12 cellular contexts compared by ENCODE assay signal in the genomic region with DNA sequence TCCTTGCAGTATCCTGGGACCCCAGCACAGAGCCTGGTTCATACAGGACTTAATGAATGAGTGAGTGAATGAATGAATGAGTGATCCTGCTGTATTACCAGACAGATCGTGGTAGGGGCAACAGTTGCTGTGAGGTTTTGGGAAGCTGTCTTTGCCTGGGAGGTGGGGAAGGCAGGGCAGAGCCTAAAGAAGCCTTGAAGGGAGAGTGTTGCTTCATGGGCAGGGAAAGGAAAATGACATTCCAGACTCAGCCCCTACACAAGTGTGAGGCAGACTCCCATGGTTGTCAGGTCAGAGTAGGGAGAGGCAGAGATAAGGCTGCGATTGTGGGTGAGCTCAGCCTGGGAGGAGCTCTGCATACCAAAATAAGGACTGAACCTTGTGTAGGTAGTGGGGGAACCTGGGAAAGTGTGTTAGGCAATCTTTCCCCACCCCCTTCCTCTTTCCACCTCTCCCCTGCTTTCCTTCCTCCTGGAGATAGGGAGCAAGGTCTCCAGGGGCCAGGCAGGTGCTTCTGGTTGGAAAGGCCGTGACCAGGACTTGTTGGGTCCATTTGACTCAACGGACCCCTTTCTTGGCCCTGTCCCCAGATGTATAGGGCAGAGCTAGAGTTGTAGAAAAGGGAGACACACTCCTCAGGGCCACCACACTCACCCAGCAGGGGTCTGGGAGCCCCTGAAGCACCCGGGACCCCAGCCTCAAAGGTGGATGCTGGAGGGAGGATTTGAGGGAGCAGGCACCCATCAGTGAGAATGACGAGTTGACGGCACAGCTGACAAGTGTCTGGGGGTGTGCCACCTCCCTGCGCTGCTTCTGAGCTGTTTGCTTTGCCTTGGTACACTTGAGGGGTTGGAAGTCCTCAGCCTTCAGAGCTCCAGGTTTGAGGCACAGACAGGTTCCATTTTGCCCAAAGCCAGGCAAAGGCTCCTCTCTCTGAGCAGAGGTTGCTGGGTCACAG. TPM values are rescaled to one million over a fixed set of nuclear protein-coding genes. Genes with fewer than 3 reads are reported as not detected.
A peak's percentile ranks its signal among the peaks of the same experiment; 100 is the strongest.
DNase-seq lines count a peak whose midpoint lies in the region; ATAC-seq and TF ChIP-seq lines count a peak whose summit lies in the region.
"Had no signal": no experiment of that assay in that cellular context is flagged by ENCODE, and none has a peak within 500 bp of the region (broad histone marks: within the 10 kb centered on the region; RNA-seq: fewer than 3 reads in every experiment).

No MANE protein-coding gene starts in this region.

- BruUV-seq in Calu3 (replicated peaks; lab: Mats Ljungman, UMichigan) = no TSS peak

- H3K36me3 ChIP-seq in RWPE2 (ENCODE audit: low read depth) = no peaks in the 10 kb centered on the region
- H3K36me3 ChIP-seq in neutrophil = no peaks in the 10 kb centered on the region
- H3K36me3 ChIP-seq in esophagus muscularis mucosa = no peaks in the 10 kb centered on the region
- H3K36me3 ChIP-seq: MG63 had no signal

- CTCF ChIA-PET in Calu3 (lab: Charles Lee) = interaction anchor here (1.1 to 3.6 kb wide), 10 partner anchors 9 to 65 kb away, joined by 3 to 20 read pairs (median 4); a partner anchor contains a TSS
- CTCF ChIA-PET in activated CD4-positive, alpha-beta T cell treated with anti-CD3 and anti-CD28 coated beads for 36 hours (lab: Charles Lee) = interaction anchor here (0.5 to 1.8 kb wide), 7 partner anchors 18 to 588 kb away, joined by 3 to 6 read pairs (median 4); no protein-coding TSS in a partner anchor

- TF ChIP-seq EP300 in esophagus muscularis mucosa (IDR thresholded peaks at IDR 0.05) = no peak

- TF ChIP-seq POLR2A in esophagus muscularis mucosa (IDR thresholded peaks at IDR 0.05; ENCODE audit: low read depth) = no peak

- POLR2A ChIA-PET in activated CD4-positive, alpha-beta T cell treated with anti-CD3 and anti-CD28 coated beads for 36 hours (lab: Charles Lee) = no interaction called here

- H3K27ac Mint-ChIP-seq in Calu3 (ENCODE audit: unreplicated experiment) = peak overlapping the region; percentile 59
- no peak overlapping the region for H3K27ac Mint-ChIP-seq in activated CD4-positive, alpha-beta T cell treated with anti-CD3 and anti-CD28 coated beads for 36 hours

- H3K9me3 ChIP-seq in RWPE2 (ENCODE audit: severe bottlenecking) (peaks cover 3% of the 10 kb centered on the region), neutrophil (no peaks in the 10 kb centered on the region), esophagus muscularis mucosa (peaks cover 0 to 4% (median 0%) of the 10 kb centered on the region in 4 donors)

- H3K4me3 ChIP-seq in RWPE2 (ENCODE audit: severe bottlenecking) (no peak overlapping the region), neutrophil (ENCODE audit: low read depth in 1 of 2, low read length in 1 of 2) (peak overlapping the region in 1 of 2 experiments; percentile 40), esophagus muscularis mucosa (no peak overlapping the region)
- H3K4me3 ChIP-seq: MG63 had no signal

- H3K36me3 Mint-ChIP-seq in Calu3 (ENCODE audit: insufficient read depth, unreplicated experiment) = peaks cover 13% of the 10 kb centered on the region
- H3K36me3 Mint-ChIP-seq in activated CD4-positive, alpha-beta T cell treated with anti-CD3 and anti-CD28 coated beads for 36 hours (ENCODE audit: low read depth) = no peaks in the 10 kb centered on the region
- H3K36me3 Mint-ChIP-seq: activated naive CD4-positive, alpha-beta T cell treated with anti-CD3 and anti-CD28 coated beads, Interleukin-2, amount 10 ng/mL, durations not matched to agents 7 days and 5 days had no signal

- H3K4me1 Mint-ChIP-seq in Calu3 (ENCODE audit: low read depth, unreplicated experiment) = peaks cover 50% of the 10 kb centered on the region
- H3K4me1 Mint-ChIP-seq in activated CD4-positive, alpha-beta T cell treated with anti-CD3 and anti-CD28 coated beads for 36 hours = peaks cover 34% of the 10 kb centered on the region

- no peaks in the 10 kb centered on the region for H3K9me3 Mint-ChIP-seq in Calu3 (ENCODE audit: low read depth, unreplicated experiment)
- H3K9me3 Mint-ChIP-seq in activated CD4-positive, alpha-beta T cell treated with anti-CD3 and anti-CD28 coated beads for 36 hours (ENCODE audit: low read depth) = no peaks in the 10 kb centered on the region

- TF ChIP-seq CTCF in Calu3 (IDR thresholded peaks at IDR 0.05; ENCODE audit: unreplicated experiment) (no peak), RWPE2 (IDR thresholded peaks at IDR 0.05; ENCODE audit: poor library complexity, severe bottlenecking) (no peak), neutrophil (IDR thresholded peaks at IDR 0.05) (no peak), esophagus muscularis mucosa (IDR thresholded peaks at IDR 0.05) (no peak)

- no peaks in the 10 kb centered on the region for H3K27me3 ChIP-seq in RWPE2 (ENCODE audit: insufficient read depth, poor library complexity, severe bottlenecking)
- H3K27me3 ChIP-seq in neutrophil = no peaks in the 10 kb centered on the region
- no peaks in the 10 kb centered on the region for H3K27me3 ChIP-seq in esophagus muscularis mucosa
- H3K27me3 ChIP-seq: MG63 had no signal

- WGBS in esophagus muscularis mucosa = 81% methylated on average over 7 of the region's 8 CpGs

- H3K27me3 Mint-ChIP-seq in Calu3 (ENCODE audit: unreplicated experiment) = no peaks in the 10 kb centered on the region
- no peaks in the 10 kb centered on the region for H3K27me3 Mint-ChIP-seq in activated CD4-positive, alpha-beta T cell treated with anti-CD3 and anti-CD28 coated beads for 36 hours

- intact Hi-C loops in Calu3 (cut with micrococcal nuclease; ENCODE audit: unreplicated experiment) (no loop called here), left cardiac atrium (cut with DNase I) (no loop called here), esophagus muscularis mucosa (cut with DNase I) (no loop called here)
- intact Hi-C loops in activated CD4-positive, alpha-beta T cell treated with anti-CD3 and anti-CD28 coated beads for 36 hours (cut with DNase I, micrococcal nuclease) = no loop called here

- ATAC-seq in RWPE2 (ENCODE audit: low read depth) (peak; percentile 61), left cardiac atrium (peak; percentile 53 to 97)
- ATAC-seq in activated CD4-positive, alpha-beta T cell treated with anti-CD3 and anti-CD28 coated beads for 36 hours = no peak

- DNase-seq in Calu3 (peak; percentile 59), RWPE2 (ENCODE audit: low spot score) (no peak), left cardiac atrium (no peak), esophagus muscularis mucosa (ENCODE audit: extremely low spot score) (no peak), NCI-H774 (lab: John Stamatoyannopoulos, UW) (no peak)
- no peak for DNase-seq in activated CD4-positive, alpha-beta T cell treated with anti-CD3 and anti-CD28 coated beads for 36 hours
- DNase-seq in stimulated activated CD4-positive, alpha-beta T cell treated with anti-CD3 and anti-CD28 coated beads, Interleukin-12 subunit alpha, Interleukin-12 subunit beta, amount 100 ng/mL, for 4 hours = no peak
- DNase-seq: activated naive CD4-positive, alpha-beta T cell treated with anti-CD3 and anti-CD28 coated beads, Interleukin-2, amount 10 ng/mL, durations not matched to agents 7 days and 5 days; COR-L47; MG63 had no signal

- H3K4me3 Mint-ChIP-seq in Calu3 (ENCODE audit: low read depth, unreplicated experiment) = no peak overlapping the region
- H3K4me3 Mint-ChIP-seq in activated CD4-positive, alpha-beta T cell treated with anti-CD3 and anti-CD28 coated beads for 36 hours = no peak overlapping the region
- H3K4me3 Mint-ChIP-seq: activated naive CD4-positive, alpha-beta T cell treated with anti-CD3 and anti-CD28 coated beads, Interleukin-2, amount 10 ng/mL, durations not matched to agents 7 days and 5 days had no signal

- H3K27ac ChIP-seq in RWPE2 (ENCODE audit: poor library complexity, severe bottlenecking) = peak overlapping the region; percentile 32
- H3K27ac ChIP-seq in neutrophil = peak overlapping the region; percentile 75
- no peak overlapping the region for H3K27ac ChIP-seq in esophagus muscularis mucosa (replicated peaks in 1 of 4)

- H3K4me1 ChIP-seq in RWPE2 (ENCODE audit: insufficient read depth, poor library complexity, severe bottlenecking) (peaks cover 16% of the 10 kb centered on the region), neutrophil (ENCODE audit: control insufficient read depth in 1 of 2, insufficient read depth in 1 of 2, low read depth in 1 of 2, low read length in 1 of 2) (peaks cover 16 to 18% of the 10 kb centered on the region in 2 experiments), esophagus muscularis mucosa (peaks cover 0 to 9% (median 0%) of the 10 kb centered on the region in 4 donors)

RNA-seq across cellular contexts. Expression of a gene that starts 18.5 kb away (rescaled TPM):
- 177 and 241 TPM in 2 replicates for total RNA-seq in Calu3 (2022)
- 10 to 100 TPM; 57.9 to 63.2 TPM for total RNA-seq in left cardiac atrium
- 10 to 100 TPM; 31.3 to 43.0 TPM for total RNA-seq in activated CD4-positive, alpha-beta T cell treated with anti-CD3 and anti-CD28 coated beads for 36 hours
- total RNA-seq in esophagus muscularis mucosa = 10 to 100 TPM; 26.7 to 34.4 (median 31.0) TPM

RNA-seq across cellular contexts. Expression of a gene that starts 49.2 kb away (rescaled TPM):
- total RNA-seq in Calu3 (2022) (not detected in 2 replicates), left cardiac atrium (under 1 TPM; 0.15 to 0.50 TPM), esophagus muscularis mucosa (under 1 TPM; 0.42 to 0.75 (median 0.60) TPM)
- not detected for total RNA-seq in activated CD4-positive, alpha-beta T cell treated with anti-CD3 and anti-CD28 coated beads for 36 hours
- total RNA-seq: kidney epithelial cell had no signal

Comparison
In these comparisons a context has a peak if more than half of its experiments do, and no peak if none do; other contexts are left out.
1. H3K27ac ChIP-seq: peak in RWPE2 (single experiment) and neutrophil (single experiment); none in esophagus muscularis mucosa (0 of 4).